25 cellular contexts compared by ENCODE assay signal in the genomic region with DNA sequence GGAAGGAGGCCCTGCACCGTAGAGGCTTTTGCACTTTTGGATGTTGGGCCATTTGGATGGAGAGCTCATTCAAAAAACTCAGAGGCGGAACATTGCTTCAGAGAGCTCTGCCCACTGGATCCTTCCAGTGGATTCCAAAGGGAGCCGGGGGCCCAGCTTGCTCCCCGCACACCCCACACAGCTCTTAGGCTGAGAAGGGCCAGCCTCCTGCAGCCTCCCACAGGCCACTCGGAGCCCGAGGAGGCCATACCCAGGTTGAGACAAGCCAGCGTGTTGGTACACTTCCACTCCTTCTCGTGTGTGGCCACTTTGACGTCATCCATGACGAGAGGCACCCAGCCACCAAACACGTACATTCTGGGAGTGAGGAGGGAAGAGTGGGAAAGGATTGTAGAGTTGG.
"Had no signal": no experiment of that assay in that cellular context is flagged by ENCODE, and none has a peak within 500 bp of the region (broad histone marks: within the 10 kb centered on the region; RNA-seq: fewer than 3 reads in every experiment).

No MANE protein-coding gene starts in this region.

- H3K4me3 ChIP-seq: colonic mucosa, esophagus muscularis mucosa, heart right ventricle, left lung, mucosa of descending colon, prostate gland, right atrium auricular region, suprapubic skin, transverse colon, vagina had no signal

- H3K36me3 ChIP-seq: prostate gland had no signal

- H3K27ac ChIP-seq: colonic mucosa, foreskin keratinocyte, heart right ventricle, left lung, prostate gland, right atrium auricular region, suprapubic skin, transverse colon, vagina had no signal

- DNase-seq: colonic mucosa; effector CD8-positive, alpha-beta T cell; foreskin keratinocyte; glutamatergic neuron; heart right ventricle; hippocampal formation; left cardiac atrium; left lung; mesenchymal stem cell; mucosa of descending colon; naive B cell; nucleus accumbens; stimulated activated CD4-positive, alpha-beta T cell treated with anti-CD3 and anti-CD28 coated beads, Interleukin-4, amount 100 ng/mL, for 4 hours; transverse colon had no signal

- H3K36me3 Mint-ChIP-seq: naive B cell had no signal

- ATAC-seq: foreskin keratinocyte; heart right ventricle; left cardiac atrium; left lung; mucosa of descending colon; sciatic nerve; stimulated activated memory B cell treated with anti-CD40 and anti-IgM and Interleukin-4, amounts not matched to agents 10 μg/mL and 1 μg/mL and 100 μg/mL, for 72 hours had no signal

- H3K4me1 ChIP-seq: colonic mucosa, foreskin keratinocyte, prostate gland had no signal

- H3K9me3 Mint-ChIP-seq: dendritic cell treated with granulocyte-macrophage colony-stimulating factor and Interleukin-4, amounts not matched to agents 40 ng/mL and 50 ng/mL, for 4 days; mesothelial cell of epicardium; naive B cell; nephron; stimulated activated memory B cell treated with anti-CD40 and anti-IgM and Interleukin-4, amounts not matched to agents 10 μg/mL and 1 μg/mL and 100 μg/mL, for 72 hours; stimulated activated naive CD8-positive, alpha-beta T cell treated with anti-CD3 and anti-CD28 coated beads, Interleukin-15, Interleukin-2, amounts not matched to agents 100 ng/mL and 50 ng/mL, for 24 hours had no signal

- H3K27me3 ChIP-seq: colonic mucosa, esophagus muscularis mucosa, foreskin keratinocyte, left lung, right atrium auricular region, suprapubic skin, transverse colon, vagina had no signal

- H3K27ac Mint-ChIP-seq: dendritic cell treated with granulocyte-macrophage colony-stimulating factor and Interleukin-4, amounts not matched to agents 40 ng/mL and 50 ng/mL, for 4 days; mesothelial cell of epicardium; nephron; stimulated activated memory B cell treated with anti-CD40 and anti-IgM and Interleukin-4, amounts not matched to agents 10 μg/mL and 1 μg/mL and 100 μg/mL, for 72 hours; stimulated activated naive CD8-positive, alpha-beta T cell treated with anti-CD3 and anti-CD28 coated beads, Interleukin-15, Interleukin-2, amounts not matched to agents 100 ng/mL and 50 ng/mL, for 24 hours had no signal

- H3K27me3 Mint-ChIP-seq: dendritic cell treated with granulocyte-macrophage colony-stimulating factor and Interleukin-4, amounts not matched to agents 40 ng/mL and 50 ng/mL, for 4 days; naive B cell; stimulated activated memory B cell treated with anti-CD40 and anti-IgM and Interleukin-4, amounts not matched to agents 10 μg/mL and 1 μg/mL and 100 μg/mL, for 72 hours; stimulated activated naive CD8-positive, alpha-beta T cell treated with anti-CD3 and anti-CD28 coated beads, Interleukin-15, Interleukin-2, amounts not matched to agents 100 ng/mL and 50 ng/mL, for 24 hours had no signal

- H3K4me3 Mint-ChIP-seq: dendritic cell treated with granulocyte-macrophage colony-stimulating factor and Interleukin-4, amounts not matched to agents 40 ng/mL and 50 ng/mL, for 4 days; mesothelial cell of epicardium; naive B cell; nephron; stimulated activated memory B cell treated with anti-CD40 and anti-IgM and Interleukin-4, amounts not matched to agents 10 μg/mL and 1 μg/mL and 100 μg/mL, for 72 hours; stimulated activated naive CD8-positive, alpha-beta T cell treated with anti-CD3 and anti-CD28 coated beads, Interleukin-15, Interleukin-2, amounts not matched to agents 100 ng/mL and 50 ng/mL, for 24 hours had no signal

- H3K9me3 ChIP-seq: colonic mucosa, esophagus muscularis mucosa, heart right ventricle, left lung, mucosa of descending colon, prostate gland, right atrium auricular region, suprapubic skin, transverse colon, vagina had no signal
